In the genomic region with DNA sequence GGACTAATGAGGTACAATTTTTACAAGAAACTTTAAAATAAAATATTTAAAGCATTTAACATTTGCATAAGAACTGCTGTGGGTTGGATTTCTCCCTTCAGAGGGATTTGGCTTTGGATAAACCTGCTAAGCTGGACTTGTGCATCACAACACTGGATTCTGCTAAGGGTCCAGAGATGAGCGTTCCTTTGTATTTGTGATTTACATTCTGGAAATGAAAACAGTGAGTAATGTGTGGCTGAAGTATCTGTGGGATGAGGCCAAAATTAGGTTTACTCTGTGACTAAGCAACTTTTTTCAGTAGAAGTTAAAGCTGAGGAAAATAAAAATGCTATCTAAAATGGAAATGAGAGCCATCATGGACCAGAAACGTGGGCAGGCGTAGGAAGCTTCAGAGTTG, we compare ENCODE assay signal across 18 cellular contexts.
DNase-seq lines count a peak whose midpoint lies in the region; FAIRE-seq and TF ChIP-seq lines count a peak whose summit lies in the region.
"Had no signal": no experiment of that assay in that cellular context is flagged by ENCODE, and none has a peak within 500 bp of the region (broad histone marks: within the 10 kb centered on the region; RNA-seq: fewer than 3 reads in every experiment).

No MANE protein-coding gene starts in this region.

- H3K27me3 Mint-ChIP-seq in nephron (ENCODE audit: low read depth), result no peaks in the 10 kb centered on the region

- H3K36me3 Mint-ChIP-seq in nephron (ENCODE audit: low read depth), result no peaks in the 10 kb centered on the region

- no peak for TF ChIP-seq POLR2A in GM12891 (IDR thresholded peaks at IDR 0.05; ENCODE audit: low read depth, low read length)

- DNase-seq in DMS53 (lab: John Stamatoyannopoulos, UW) (peak; percentile 54), M059J (ENCODE audit: low read depth) (peak; percentile 59), dedifferentiated amniotic fluid mesenchymal stem cell (ENCODE audit: extremely low spot score) (peak; percentile 54), foreskin melanocyte (no peak), GM12891 (ENCODE audit: insufficient read length, low spot score) (no peak), NCI-H774 (lab: John Stamatoyannopoulos, UW) (no peak)
- no peak for DNase-seq in stimulated activated CD4-positive, alpha-beta T cell treated with anti-CD3 and anti-CD28 coated beads, Interleukin-4, amount 100 ng/mL, for 1 hour
- DNase-seq: activated CD4-positive, alpha-beta T cell treated with anti-CD3 and anti-CD28 coated beads for 4 hours; amygdala; kidney; NCI-H1694; NCI-H510A treated with DMSO at 0.1 percent for 48 hours; psoas muscle; Right ventricle myocardium superior; stimulated activated CD4-positive, alpha-beta T cell treated with anti-CD3 and anti-CD28 coated beads, Interleukin-1b, Interleukin-23, amount 100 ng/mL, for 48 hours; T-helper 2 cell; upper lobe of right lung had no signal

- no peak overlapping the region for H3K4me3 Mint-ChIP-seq in nephron

- peak overlapping the region in 2 of 3 experiments; percentile 4 to 12 for H3K27ac Mint-ChIP-seq in nephron

- TF ChIP-seq CTCF in nephron (IDR thresholded peaks at IDR 0.05; ENCODE audit: unreplicated experiment in 3 of 3), result no peak

- FAIRE-seq in GM12891 (lab: Jason Lieb, UNC), result no peak
- FAIRE-seq: kidney had no signal

- H3K9me3 Mint-ChIP-seq in nephron, result no peaks in the 10 kb centered on the region

- H3K4me1 Mint-ChIP-seq in nephron, result peaks cover 6% of the 10 kb centered on the region

TF ChIP-seq in GM12891, 5 proteins besides CTCF, POLR2A, EP300 and RAD21:
- no peak for TF ChIP-seq POU2F2 (IDR thresholded peaks at IDR 0.05; ENCODE audit: low read depth, low read length)
- no peak for TF ChIP-seq SPI1 (IDR thresholded peaks at IDR 0.05; ENCODE audit: low read depth, low read length)
- no peak for TF ChIP-seq TAF1 (IDR thresholded peaks at IDR 0.05; ENCODE audit: low read depth, low read length)
- no peak for TF ChIP-seq PAX5 (IDR thresholded peaks at IDR 0.05; ENCODE audit: insufficient read depth, low read length, severe bottlenecking)
- no peak for TF ChIP-seq POLR2AphosphoS5 (IDR thresholded peaks at IDR 0.05; ENCODE audit: low read depth, low read length)

Comparison
In these comparisons a context has a peak if more than half of its experiments do, and no peak if none do; other contexts are left out.
1. DNase-seq: peak in DMS53 (single experiment), M059J (single experiment) and dedifferentiated amniotic fluid mesenchymal stem cell (single experiment); none in foreskin melanocyte (single experiment), GM12891 (single experiment), stimulated activated CD4-positive, alpha-beta T cell treated with anti-CD3 and anti-CD28 coated beads, Interleukin-4, amount 100 ng/mL, for 1 hour (single experiment) and NCI-H774 (single experiment).